Comparison of ENCODE assay signal across 8 cellular contexts in the genomic region with DNA sequence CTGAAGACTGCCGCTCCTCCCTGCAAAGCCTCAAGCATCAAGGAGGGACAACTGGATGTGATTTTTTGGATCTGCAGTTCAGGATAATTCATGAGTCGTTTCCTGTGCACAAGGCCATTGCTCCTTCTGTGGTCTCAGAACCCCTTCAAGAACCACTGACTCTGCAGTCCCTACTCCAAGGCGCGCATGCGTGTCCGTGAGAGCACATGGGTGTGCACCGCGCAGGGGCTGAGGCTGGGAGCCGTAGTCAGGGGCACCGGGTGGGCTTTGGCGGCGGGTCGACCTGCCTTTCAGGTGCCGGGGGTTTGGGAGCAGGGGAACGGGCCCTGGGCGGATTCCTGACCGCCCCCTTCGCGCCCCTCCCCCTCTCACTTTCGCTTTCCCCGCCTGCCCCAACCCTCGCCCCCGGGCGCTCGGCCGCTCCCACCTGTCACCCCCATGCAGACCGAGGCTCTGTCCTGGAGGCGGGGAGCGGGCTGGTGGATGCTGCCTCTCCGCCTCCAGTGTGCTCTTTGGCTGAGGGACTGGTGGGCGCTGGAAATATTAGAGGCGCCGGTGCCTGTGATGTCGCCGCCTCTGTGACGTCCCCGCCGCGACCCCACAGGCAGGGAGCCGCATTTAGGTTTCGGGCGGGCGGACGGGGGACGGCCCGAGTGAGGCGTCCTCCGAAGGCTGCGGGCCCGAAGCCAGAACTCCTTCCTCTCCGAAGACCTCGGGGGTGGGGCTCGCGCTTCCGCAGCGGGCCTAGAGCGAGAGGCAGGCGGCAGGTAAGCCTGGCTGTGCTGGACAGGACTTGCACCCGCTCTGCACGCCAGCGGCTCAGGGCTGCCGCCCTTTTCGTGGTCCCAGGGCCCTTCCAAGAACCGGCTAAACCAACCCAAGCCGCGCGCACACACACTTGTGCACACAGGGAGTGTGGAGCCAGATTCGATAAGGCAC. TPM values are rescaled to one million over a fixed set of nuclear protein-coding genes. Genes with fewer than 3 reads are reported as not detected.
DNase-seq lines count a peak whose midpoint lies in the region; ATAC-seq and TF ChIP-seq lines count a peak whose summit lies in the region.

A gene with protein sequence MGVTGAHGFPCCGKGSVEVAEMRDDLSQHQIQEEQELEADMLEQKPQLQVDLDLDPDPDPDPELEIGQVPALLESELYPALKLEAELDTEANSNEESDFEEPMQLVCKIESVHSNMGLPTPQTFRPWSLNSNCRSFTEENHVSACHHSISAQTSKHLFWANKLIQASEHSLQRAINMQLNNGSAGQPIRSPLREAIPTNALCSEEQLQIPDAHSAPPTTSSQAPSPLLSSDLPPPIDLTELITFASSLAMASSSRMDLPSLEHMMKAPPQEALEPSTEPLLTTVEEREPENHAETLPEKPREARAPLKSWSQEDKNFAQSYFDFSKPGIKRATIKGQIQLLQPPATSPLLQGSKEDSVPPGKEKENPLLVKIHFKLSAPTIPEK (minus strand): TSS at position 518 of the 939 bp plus-strand sequence. CDS start 78 bp downstream, at position 440.

- peaks cover 23 to 26% (median 24%) of the 10 kb centered on the region in 4 donors for H3K4me1 ChIP-seq in esophagus muscularis mucosa
- H3K4me1 ChIP-seq in MM.1S (ENCODE audit: low read length), result peaks cover 5% of the 10 kb centered on the region; the same call in 1 of the 2 replicates

- DNase-seq in CD14-positive monocyte (ENCODE audit: low spot score) (peak; percentile 60), activated T-cell treated with anti-CD3 and anti-CD28 coated beads for 48 hours (ENCODE audit: low read depth) (peak; percentile 64), esophagus muscularis mucosa (ENCODE audit: extremely low spot score) (no peak), MM.1S (no peak)

- no peaks in the 10 kb centered on the region for H3K9me2 ChIP-seq in MM.1S (replicated peaks; ENCODE audit: insufficient read depth, low read length)

- intact Hi-C loops in CD14-positive monocyte (cut with micrococcal nuclease), result no loop called here
- intact Hi-C loops in esophagus muscularis mucosa (cut with DNase I), result no loop called here

- H3K27me3 Mint-ChIP-seq in CD14-positive monocyte (ENCODE audit: low read depth in 3 of 3), result peaks cover 4 to 15% (median 8%) of the 10 kb centered on the region in 3 donors
- H3K27me3 Mint-ChIP-seq in nephron (ENCODE audit: low read depth), result peaks cover 27% of the 10 kb centered on the region
- H3K27me3 Mint-ChIP-seq in stimulated activated naive CD8-positive, alpha-beta T cell treated with anti-CD3 and anti-CD28 coated beads, Interleukin-15, Interleukin-2, amounts not matched to agents 100 ng/mL and 50 ng/mL, for 24 hours, result no peaks in the 10 kb centered on the region

- H3K4me2 ChIP-seq in MM.1S (ENCODE audit: low read depth, low read length), result no peak within 1 kb of the TSS

- 18% methylated on average over 15 of the region's 68 CpGs for WGBS in esophagus muscularis mucosa

- TF ChIP-seq POLR2A in esophagus muscularis mucosa (IDR thresholded peaks at IDR 0.05; ENCODE audit: low read depth), result no peak

- H3K4me1 Mint-ChIP-seq in CD14-positive monocyte (peaks cover 30% of the 10 kb centered on the region), nephron (peaks cover 14% of the 10 kb centered on the region)
- H3K4me1 Mint-ChIP-seq in stimulated activated naive CD8-positive, alpha-beta T cell treated with anti-CD3 and anti-CD28 coated beads, Interleukin-15, Interleukin-2, amounts not matched to agents 100 ng/mL and 50 ng/mL, for 24 hours (ENCODE audit: low read depth), result peaks cover 33% of the 10 kb centered on the region

- H3K9me3 Mint-ChIP-seq in CD14-positive monocyte, result peaks cover 0 to 2% (median 0%) of the 10 kb centered on the region in 7 donors
- no peaks in the 10 kb centered on the region for H3K9me3 Mint-ChIP-seq in nephron
- H3K9me3 Mint-ChIP-seq in stimulated activated naive CD8-positive, alpha-beta T cell treated with anti-CD3 and anti-CD28 coated beads, Interleukin-15, Interleukin-2, amounts not matched to agents 100 ng/mL and 50 ng/mL, for 24 hours, result no peaks in the 10 kb centered on the region

- 0 out of 2 replicates have a peak, but pooled peaks cover 6% of the 10 kb centered on the region for H3F3A ChIP-seq in MM.1S (ENCODE audit: insufficient read depth, low read length)

- H3K4me3 Mint-ChIP-seq in CD14-positive monocyte (peak within 1 kb of the TSS; percentile 88 to 92), nephron (peak within 1 kb of the TSS; percentile 73 to 78 (median 78))
- peak within 1 kb of the TSS; percentile 74 for H3K4me3 Mint-ChIP-seq in stimulated activated naive CD8-positive, alpha-beta T cell treated with anti-CD3 and anti-CD28 coated beads, Interleukin-15, Interleukin-2, amounts not matched to agents 100 ng/mL and 50 ng/mL, for 24 hours

- ATAC-seq in HG03354 (IDR thresholded peaks at IDR 0.05; ENCODE audit: poor library complexity, severe bottlenecking, unreplicated experiment) (peak; percentile 63), HG02938 (IDR thresholded peaks at IDR 0.05; ENCODE audit: unreplicated experiment) (no peak)

- no peaks in the 10 kb centered on the region for H4K20me1 ChIP-seq in MM.1S (ENCODE audit: insufficient read depth, low read length)

- H3K9me3 ChIP-seq in esophagus muscularis mucosa, result no peaks in the 10 kb centered on the region
- no peaks in the 10 kb centered on the region for H3K9me3 ChIP-seq in MM.1S (replicated peaks; ENCODE audit: insufficient read depth, low read length)

- H3K27me3 ChIP-seq in esophagus muscularis mucosa (no peaks in the 10 kb centered on the region), MM.1S (replicated peaks; ENCODE audit: insufficient read depth, low read length) (no peaks in the 10 kb centered on the region)

- TF ChIP-seq EP300 in esophagus muscularis mucosa (IDR thresholded peaks at IDR 0.05), result no peak

- no peak within 1 kb of the TSS for H2AFZ ChIP-seq in MM.1S (ENCODE audit: low read length)

- H3K79me2 ChIP-seq in MM.1S (ENCODE audit: low read length), result no peaks in the 10 kb centered on the region

- no peak within 1 kb of the TSS for H3K9ac ChIP-seq in MM.1S (ENCODE audit: low read length)

- H3K27ac Mint-ChIP-seq in CD14-positive monocyte (peak within 1 kb of the TSS in 4 of 7 donors; percentile 24 to 64 (median 58)), nephron (peak within 1 kb of the TSS; percentile 63 to 79 (median 76))
- H3K27ac Mint-ChIP-seq in stimulated activated naive CD8-positive, alpha-beta T cell treated with anti-CD3 and anti-CD28 coated beads, Interleukin-15, Interleukin-2, amounts not matched to agents 100 ng/mL and 50 ng/mL, for 24 hours, result peak within 1 kb of the TSS; percentile 83

- H3K36me3 Mint-ChIP-seq in CD14-positive monocyte, result peaks cover 35 to 42% of the 10 kb centered on the region in 2 donors
- peaks cover 6% of the 10 kb centered on the region for H3K36me3 Mint-ChIP-seq in nephron (ENCODE audit: low read depth)
- H3K36me3 Mint-ChIP-seq in stimulated activated naive CD8-positive, alpha-beta T cell treated with anti-CD3 and anti-CD28 coated beads, Interleukin-15, Interleukin-2, amounts not matched to agents 100 ng/mL and 50 ng/mL, for 24 hours (ENCODE audit: low read depth), result peaks cover 20% of the 10 kb centered on the region

- peak within 1 kb of the TSS; percentile 42 to 65 (median 52) for H3K27ac ChIP-seq in esophagus muscularis mucosa (replicated peaks in 1 of 4)
- H3K27ac ChIP-seq in MM.1S (ENCODE audit: low read length), result no peak within 1 kb of the TSS

- H3K36me3 ChIP-seq in esophagus muscularis mucosa, result peaks cover 25 to 40% (median 39%) of the 10 kb centered on the region in 4 donors
- H3K36me3 ChIP-seq in MM.1S (replicated peaks; ENCODE audit: insufficient read depth, low read length), result no peaks in the 10 kb centered on the region; the same call in 1 of the 2 replicates

- H3K4me3 ChIP-seq in esophagus muscularis mucosa (peak within 1 kb of the TSS; percentile 65 to 85 (median 81)), MM.1S (ENCODE audit: low read length) (no peak within 1 kb of the TSS)

- no peak for TF ChIP-seq CTCF in CD14-positive monocyte (IDR thresholded peaks at IDR 0.05)
- TF ChIP-seq CTCF in esophagus muscularis mucosa (IDR thresholded peaks at IDR 0.05), result no peak
- no peak for TF ChIP-seq CTCF in nephron (IDR thresholded peaks at IDR 0.05; ENCODE audit: unreplicated experiment in 3 of 3)
- no peak for TF ChIP-seq CTCF in MM.1S (IDR thresholded peaks at IDR 0.05; ENCODE audit: low read length)

RNA-seq across cellular contexts. Expression of the gene that starts here (rescaled TPM):
- polyA plus RNA-seq in CD14-positive monocyte, result not detected
- total RNA-seq in esophagus muscularis mucosa, result not detected

Comparison
In these comparisons a context has a peak if more than half of its experiments do, and no peak if none do; other contexts are left out.
1. Peak in DNase-seq in CD14-positive monocyte; RNA of the gene not detected or under 1 TPM.